Comparison of ENCODE assay signal across 11 cellular contexts in genomic region chr16:71853413-71853812, GRCh38. TPM values are rescaled to one million over a fixed set of nuclear protein-coding genes. Genes with fewer than 3 reads are reported as not detected.
A peak's percentile ranks its signal among the peaks of the same experiment; 100 is the strongest.
DNase-seq lines count a peak whose midpoint lies in the region; ATAC-seq, FAIRE-seq and TF ChIP-seq lines count a peak whose summit lies in the region.
"Had no signal": no experiment of that assay in that cellular context is flagged by ENCODE, and none has a peak within 500 bp of the region (broad histone marks: within the 10 kb centered on the region; RNA-seq: fewer than 3 reads in every experiment).

No MANE protein-coding gene starts in this region.

- peaks cover 4 to 21% of the 10 kb centered on the region in 2 donors for H3K4me1 ChIP-seq in kidney (ENCODE audit: control insufficient read depth in 1 of 2, insufficient read depth in 1 of 2, low read depth in 1 of 2, low read length in 2 of 2)
- H3K4me1 ChIP-seq: left lung had no signal

- H3K36me3 Mint-ChIP-seq in MCF 10A (ENCODE audit: insufficient read depth, unreplicated experiment): peaks cover 46% of the 10 kb centered on the region

- peak; percentile 80 for ATAC-seq in GM18861 (IDR thresholded peaks at IDR 0.05; ENCODE audit: unreplicated experiment)
- ATAC-seq in GM21367 (IDR thresholded peaks at IDR 0.05; ENCODE audit: unreplicated experiment): peak; percentile 55
- peak; percentile 66 for ATAC-seq in HG03342 (IDR thresholded peaks at IDR 0.05; ENCODE audit: unreplicated experiment)
- no peak for ATAC-seq in HG02970 (IDR thresholded peaks at IDR 0.05; ENCODE audit: low FRiP score, unreplicated experiment)
- ATAC-seq: left lung had no signal

- no peak overlapping the region for H3K9ac ChIP-seq in kidney (ENCODE audit: low read length in 2 of 2)

- peaks cover 28 to 34% of the 10 kb centered on the region in 2 donors for H3K36me3 ChIP-seq in kidney (ENCODE audit: control insufficient read depth in 1 of 2, insufficient read depth in 2 of 2, low read length in 2 of 2)

- no peak overlapping the region for H3K4me3 ChIP-seq in kidney (ENCODE audit: low read length in 2 of 2)
- H3K4me3 ChIP-seq: left lung had no signal

- no peak overlapping the region for H3K4me3 Mint-ChIP-seq in MCF 10A (ENCODE audit: unreplicated experiment)
- H3K4me3 Mint-ChIP-seq: activated naive CD8-positive, alpha-beta T cell had no signal

- peaks cover 4% of the 10 kb centered on the region for H3K4me1 Mint-ChIP-seq in MCF 10A (ENCODE audit: insufficient read depth, unreplicated experiment)

- POLR2A ChIA-PET in MCF 10A (lab: Yijun Ruan, JAX): no interaction called here

- H3K9me3 Mint-ChIP-seq in MCF 10A (ENCODE audit: unreplicated experiment): no peaks in the 10 kb centered on the region

- intact Hi-C loops in kidney (cut with DNase I): no loop called here
- intact Hi-C loops in MCF 10A (cut with micrococcal nuclease): no loop called here

- CTCF ChIA-PET in MCF 10A (lab: Yijun Ruan, JAX): interaction anchor here (0.5 to 1.8 kb wide), 3 partner anchors 18 to 214 kb away, joined by 3 to 9 read pairs (median 3); no protein-coding TSS in a partner anchor

- DNase-seq in kidney (no peak), DMS79 treated with DMSO at 0.1 percent for 48 hours (lab: John Stamatoyannopoulos, UW) (no peak), MCF 10A (ENCODE audit: unreplicated experiment) (no peak)
- DNase-seq: left lung, T-helper 2 cell had no signal

- no peak for FAIRE-seq in kidney (lab: Jason Lieb, UNC)
- FAIRE-seq: G401.6 had no signal

- no peak overlapping the region for H3K27ac Mint-ChIP-seq in MCF 10A (ENCODE audit: low read depth, unreplicated experiment)

- peak overlapping the region; percentile 5 to 76 for H3K27ac ChIP-seq in kidney (ENCODE audit: low read depth in 2 of 2, low read length in 2 of 2)
- H3K27ac ChIP-seq: left lung had no signal

- TF ChIP-seq CTCF in kidney (IDR thresholded peaks at IDR 0.05; ENCODE audit: borderline replicate concordance, extremely low read depth, insufficient read depth) (no peak), MCF 10A (IDR thresholded peaks at IDR 0.05; ENCODE audit: unreplicated experiment) (no peak)

- BruUV-seq in MCF 10A (replicated peaks; lab: Mats Ljungman, UMichigan): no TSS peak

- H3K27me3 Mint-ChIP-seq in MCF 10A (ENCODE audit: insufficient read depth, unreplicated experiment): no peaks in the 10 kb centered on the region
- H3K27me3 Mint-ChIP-seq: activated naive CD8-positive, alpha-beta T cell had no signal

- no peaks in the 10 kb centered on the region for H3K9me3 ChIP-seq in kidney (ENCODE audit: control insufficient read depth in 1 of 2, low read length in 2 of 2)
- H3K9me3 ChIP-seq: left lung had no signal

RNA-seq across cellular contexts. Expression of gene ATXN1L, which starts 7.6 kb away (rescaled TPM):
- total RNA-seq in kidney: 37.5 TPM
- 7.4 TPM for polyA plus RNA-seq in kidney (ENCODE audit: insufficient read depth, low read depth, low replicate concordance)
- total RNA-seq in MCF 10A (2022): 18.2 and 20.4 TPM in 2 replicates

RNA-seq across cellular contexts. Expression of gene ZNF821, which starts 30.6 kb away (rescaled TPM):
- total RNA-seq in kidney: 7.1 TPM
- polyA plus RNA-seq in kidney (ENCODE audit: insufficient read depth, low read depth, low replicate concordance): 10.0 TPM
- 3.4 and 4.4 TPM in 2 replicates for total RNA-seq in MCF 10A (2022)

RNA-seq across cellular contexts. Expression of gene IST1, which starts 41.9 kb away (rescaled TPM):
- 220 TPM for total RNA-seq in kidney
- polyA plus RNA-seq in kidney (ENCODE audit: insufficient read depth, low read depth, low replicate concordance): 138 TPM
- 127 TPM in 2 replicates for total RNA-seq in MCF 10A (2022)

RNA-seq across cellular contexts. Expression of gene AP1G1, which starts 44.8 kb away (rescaled TPM):
- total RNA-seq in kidney (111 TPM), MCF 10A (2022) (99.5 and 100 TPM in 2 replicates)
- polyA plus RNA-seq in kidney (ENCODE audit: insufficient read depth, low read depth, low replicate concordance): 28.0 TPM
